In genomic region chr2:31256611-31257382, GRCh38 we compare ENCODE assay signal across 12 cellular contexts. TPM values are rescaled to one million over a fixed set of nuclear protein-coding genes. Genes with fewer than 3 reads are reported as not detected.
A peak's percentile ranks its signal among the peaks of the same experiment; 100 is the strongest.
DNase-seq lines count a peak whose midpoint lies in the region; ATAC-seq and TF ChIP-seq lines count a peak whose summit lies in the region.
"Had no signal": no experiment of that assay in that cellular context is flagged by ENCODE, and none has a peak within 500 bp of the region (broad histone marks: within the 10 kb centered on the region; RNA-seq: fewer than 3 reads in every experiment).

No MANE protein-coding gene starts in this region.

- 73 to 80% methylated on average over 4 of the region's 4 CpGs for WGBS in esophagus, 2 donors

- no peaks in the 10 kb centered on the region for H3K27me3 Mint-ChIP-seq in natural killer cell treated with Interleukin-12 subunit alpha and Interleukin-12 subunit beta and Interleukin-15 and Interleukin-18, amount 100 ng/mL, for 72 hours
- H3K27me3 Mint-ChIP-seq: activated naive CD4-positive, alpha-beta T cell treated with anti-CD3 and anti-CD28 coated beads, Interleukin-2, amount 50 U/mL, for 24 hours had no signal

- ATAC-seq in GM21528 (IDR thresholded peaks at IDR 0.05; ENCODE audit: low FRiP score, unreplicated experiment) (peak; percentile 13), HG03354 (IDR thresholded peaks at IDR 0.05; ENCODE audit: poor library complexity, severe bottlenecking, unreplicated experiment) (peak; percentile 20)
- ATAC-seq in natural killer cell treated with Interleukin-12 subunit alpha and Interleukin-12 subunit beta and Interleukin-15 and Interleukin-18, amount 100 ng/mL, for 72 hours: no peak

- H3F3A ChIP-seq in DOHH2 (ENCODE audit: control insufficient read depth, insufficient read depth): no peaks in the 10 kb centered on the region

- no peaks in the 10 kb centered on the region for H3K9me2 ChIP-seq in DOHH2 (replicated peaks; ENCODE audit: control insufficient read depth, low read length)

- H3K4me1 Mint-ChIP-seq in natural killer cell treated with Interleukin-12 subunit alpha and Interleukin-12 subunit beta and Interleukin-15 and Interleukin-18, amount 100 ng/mL, for 72 hours (ENCODE audit: low read depth in 2 of 2): peaks cover 0 to 3% of the 10 kb centered on the region in 2 donors
- H3K4me1 Mint-ChIP-seq: activated naive CD4-positive, alpha-beta T cell treated with anti-CD3 and anti-CD28 coated beads, Interleukin-2, amount 50 U/mL, for 24 hours had no signal

- no peak overlapping the region for H3K4me3 Mint-ChIP-seq in natural killer cell treated with Interleukin-12 subunit alpha and Interleukin-12 subunit beta and Interleukin-15 and Interleukin-18, amount 100 ng/mL, for 72 hours
- H3K4me3 Mint-ChIP-seq: activated naive CD4-positive, alpha-beta T cell treated with anti-CD3 and anti-CD28 coated beads, Interleukin-2, amount 50 U/mL, for 24 hours; nephron progenitor cell had no signal

- 0 out of 2 replicates have a peak, but pooled peaks cover 3% of the 10 kb centered on the region for H3K27me3 ChIP-seq in DOHH2 (ENCODE audit: control insufficient read depth, low read length)
- H3K27me3 ChIP-seq in esophagus (ENCODE audit: control insufficient read depth in 1 of 2, insufficient read depth in 2 of 2, low read length in 2 of 2): no peaks in the 10 kb centered on the region
- H3K27me3 ChIP-seq in tibial artery: no peaks in the 10 kb centered on the region

- peak overlapping the region; percentile 65 for H3K4me2 ChIP-seq in DOHH2 (ENCODE audit: low read length)

- intact Hi-C loops in tibial artery (cut with DNase I; ENCODE audit: low total_unique reads): no loop called here

- H3K9me3 ChIP-seq in DOHH2 (ENCODE audit: control insufficient read depth, insufficient read depth, low read length) (no peaks in the 10 kb centered on the region), esophagus (ENCODE audit: control insufficient read depth in 2 of 2, insufficient read depth in 1 of 2, low read depth in 1 of 2, low read length in 1 of 2) (no peaks in the 10 kb centered on the region), tibial artery (no peaks in the 10 kb centered on the region)

- H3K36me3 ChIP-seq in DOHH2 (ENCODE audit: control insufficient read depth, low read length) (peaks cover 4% of the 10 kb centered on the region; the same call in 1 of the 2 replicates), esophagus (ENCODE audit: control insufficient read depth in 2 of 2, insufficient read depth in 2 of 2, low read length in 1 of 2) (peaks cover 0 to 19% of the 10 kb centered on the region in 2 donors), tibial artery (peaks cover under 1 to 41% (median 24%) of the 10 kb centered on the region in 3 donors)

- H3K27ac ChIP-seq in DOHH2 (ENCODE audit: low read depth, low read length) (no peak overlapping the region), esophagus (ENCODE audit: low read depth in 2 of 2, low read length in 1 of 2) (peak overlapping the region; percentile 42 to 58), tibial artery (no peak overlapping the region)
- H3K27ac ChIP-seq: C4-2B had no signal

- no peak for TF ChIP-seq CTCF in DOHH2 (IDR thresholded peaks at IDR 0.05; ENCODE audit: low read depth, low read length, poor library complexity, severe bottlenecking)
- TF ChIP-seq CTCF in GM20000 (IDR thresholded peaks at IDR 0.05; ENCODE audit: extremely low read depth, missing control alignments): no peak
- no peak for TF ChIP-seq CTCF in tibial artery (IDR thresholded peaks at IDR 0.05)

- H4K20me1 ChIP-seq in DOHH2 (ENCODE audit: control insufficient read depth, insufficient read depth, low read depth, low read length): no peaks in the 10 kb centered on the region

- DNase-seq in GM20000 (ENCODE audit: low spot score) (no peak), SHP77 treated with DMSO at 0.1 percent for 48 hours (lab: John Stamatoyannopoulos, UW) (no peak), tibial artery (no peak)
- DNase-seq in natural killer cell treated with Interleukin-12 subunit alpha and Interleukin-12 subunit beta and Interleukin-15 and Interleukin-18, amount 100 ng/mL, for 72 hours (ENCODE audit: low spot score): no peak
- DNase-seq: nephron progenitor cell; stimulated activated CD4-positive, alpha-beta T cell treated with anti-CD3 and anti-CD28 coated beads, Interleukin-1b, Interleukin-23, amount 100 ng/mL, for 48 hours had no signal

- no peaks in the 10 kb centered on the region for H3K79me2 ChIP-seq in DOHH2 (ENCODE audit: control insufficient read depth, low read length)

- H3K4me1 ChIP-seq in DOHH2 (ENCODE audit: control insufficient read depth, low read length) (peaks cover 42% of the 10 kb centered on the region), esophagus (ENCODE audit: control insufficient read depth in 2 of 2, insufficient read depth in 2 of 2, low read length in 1 of 2) (peaks cover 6 to 32% of the 10 kb centered on the region in 2 donors), tibial artery (peaks cover 0 to 4% (median 0%) of the 10 kb centered on the region in 4 donors)

- peak overlapping the region; percentile 20 for H3K4me3 ChIP-seq in DOHH2 (ENCODE audit: low read length)
- H3K4me3 ChIP-seq in esophagus (ENCODE audit: low read depth in 1 of 2, low read length in 2 of 2): no peak overlapping the region
- no peak overlapping the region for H3K4me3 ChIP-seq in tibial artery

- no peak overlapping the region for H3K27ac Mint-ChIP-seq in natural killer cell treated with Interleukin-12 subunit alpha and Interleukin-12 subunit beta and Interleukin-15 and Interleukin-18, amount 100 ng/mL, for 72 hours
- H3K27ac Mint-ChIP-seq: activated naive CD4-positive, alpha-beta T cell treated with anti-CD3 and anti-CD28 coated beads, Interleukin-2, amount 50 U/mL, for 24 hours had no signal

- no peaks in the 10 kb centered on the region for H3K9me3 Mint-ChIP-seq in natural killer cell treated with Interleukin-12 subunit alpha and Interleukin-12 subunit beta and Interleukin-15 and Interleukin-18, amount 100 ng/mL, for 72 hours
- H3K9me3 Mint-ChIP-seq: activated naive CD4-positive, alpha-beta T cell treated with anti-CD3 and anti-CD28 coated beads, Interleukin-2, amount 50 U/mL, for 24 hours; nephron progenitor cell had no signal

- no peaks in the 10 kb centered on the region for H3K36me3 Mint-ChIP-seq in natural killer cell treated with Interleukin-12 subunit alpha and Interleukin-12 subunit beta and Interleukin-15 and Interleukin-18, amount 100 ng/mL, for 72 hours

RNA-seq across cellular contexts. Expression of gene EHD3, which starts 22.8 kb away (rescaled TPM):
- 10 to 100 TPM; 24.1 to 27.4 TPM for polyA plus RNA-seq in esophagus
- total RNA-seq in natural killer cell treated with Interleukin-12 subunit alpha and Interleukin-12 subunit beta and Interleukin-15 and Interleukin-18, amount 100 ng/mL, for 72 hours: 1 to 10 TPM; 1.7 to 2.9 TPM

RNA-seq across cellular contexts. Expression of gene CAPN14, which starts 39.5 kb away (rescaled TPM):
- polyA plus RNA-seq in esophagus: 100 to 1,000 TPM in 1 of 2 donors, 10 to 100 TPM in 1; 72.7 to 141 TPM
- total RNA-seq in natural killer cell treated with Interleukin-12 subunit alpha and Interleukin-12 subunit beta and Interleukin-15 and Interleukin-18, amount 100 ng/mL, for 72 hours: 1 to 10 TPM in 1 of 2 donors, under 1 TPM in 1; 0.43 to 1.2 TPM

Comparison
In these comparisons a context has a peak if more than half of its experiments do, and no peak if none do; other contexts are left out.
1. H3K27ac ChIP-seq: peak in esophagus (2 of 2); none in DOHH2 (single experiment) and tibial artery (0 of 2).
2. ATAC-seq: peak in GM21528 (single experiment) and HG03354 (single experiment); none in natural killer cell treated with Interleukin-12 subunit alpha and Interleukin-12 subunit beta and Interleukin-15 and Interleukin-18, amount 100 ng/mL, for 72 hours (0 of 2).